ENCODE assay signal across 12 cellular contexts in genomic region chr2:224976629-224977525, GRCh38.
DNase-seq lines count a peak whose midpoint lies in the region; ATAC-seq lines count a peak whose summit lies in the region.
"Had no signal": no experiment of that assay in that cellular context is flagged by ENCODE, and none has a peak within 500 bp of the region (broad histone marks: within the 10 kb centered on the region; RNA-seq: fewer than 3 reads in every experiment).

No MANE protein-coding gene starts in this region.

- peak overlapping the region; percentile 14 to 31 for H3K4me3 Mint-ChIP-seq in activated T-cell treated with anti-CD3 and anti-CD28 coated beads, Interleukin-2, amount 50 U/mL, for 72 hours
- H3K4me3 Mint-ChIP-seq in activated T-helper 1 cell treated with anti-CD3 and anti-CD28 coated beads, Interleukin-12 subunit alpha, Interleukin-12 subunit beta, Interleukin-2, Interleukin-4 antibody, amounts not matched to agents 30 ng/mL and 10 ng/mL and 1 ng/mL, durations not matched to agents 14 hours and 24 hours and 36 hours = no peak overlapping the region
- H3K4me3 Mint-ChIP-seq in stimulated activated naive CD8-positive, alpha-beta T cell treated with anti-CD3 and anti-CD28 coated beads, Interleukin-15, Interleukin-2, amounts not matched to agents 100 ng/mL and 50 ng/mL, for 24 hours = no peak overlapping the region
- H3K4me3 Mint-ChIP-seq: WTC11 had no signal

- intact Hi-C loops in activated T-helper 1 cell treated with anti-CD3 and anti-CD28 coated beads, Interleukin-12 subunit alpha, Interleukin-12 subunit beta, Interleukin-2, Interleukin-4 antibody, amounts not matched to agents 30 ng/mL and 10 ng/mL and 1 ng/mL, durations not matched to agents 14 hours and 24 hours and 36 hours (cut with micrococcal nuclease) = no loop called here

- peaks cover 2 to 5% of the 10 kb centered on the region in 2 donors for H3K36me3 Mint-ChIP-seq in activated T-cell treated with anti-CD3 and anti-CD28 coated beads, Interleukin-2, amount 50 U/mL, for 72 hours (ENCODE audit: insufficient read depth in 2 of 2)
- peaks cover 25% of the 10 kb centered on the region for H3K36me3 Mint-ChIP-seq in activated T-helper 1 cell treated with anti-CD3 and anti-CD28 coated beads, Interleukin-12 subunit alpha, Interleukin-12 subunit beta, Interleukin-2, Interleukin-4 antibody, amounts not matched to agents 30 ng/mL and 10 ng/mL and 1 ng/mL, durations not matched to agents 14 hours and 24 hours and 36 hours (ENCODE audit: low read depth)
- peaks cover 16% of the 10 kb centered on the region for H3K36me3 Mint-ChIP-seq in stimulated activated naive CD8-positive, alpha-beta T cell treated with anti-CD3 and anti-CD28 coated beads, Interleukin-15, Interleukin-2, amounts not matched to agents 100 ng/mL and 50 ng/mL, for 24 hours (ENCODE audit: low read depth)
- H3K36me3 Mint-ChIP-seq: WTC11 had no signal

- no peaks in the 10 kb centered on the region for H3K9me3 Mint-ChIP-seq in activated T-cell treated with anti-CD3 and anti-CD28 coated beads, Interleukin-2, amount 50 U/mL, for 72 hours
- H3K9me3 Mint-ChIP-seq in activated T-helper 1 cell treated with anti-CD3 and anti-CD28 coated beads, Interleukin-12 subunit alpha, Interleukin-12 subunit beta, Interleukin-2, Interleukin-4 antibody, amounts not matched to agents 30 ng/mL and 10 ng/mL and 1 ng/mL, durations not matched to agents 14 hours and 24 hours and 36 hours = no peaks in the 10 kb centered on the region
- no peaks in the 10 kb centered on the region for H3K9me3 Mint-ChIP-seq in stimulated activated naive CD8-positive, alpha-beta T cell treated with anti-CD3 and anti-CD28 coated beads, Interleukin-15, Interleukin-2, amounts not matched to agents 100 ng/mL and 50 ng/mL, for 24 hours
- H3K9me3 Mint-ChIP-seq: WTC11 had no signal

- H3K27ac Mint-ChIP-seq in activated T-cell treated with anti-CD3 and anti-CD28 coated beads, Interleukin-2, amount 50 U/mL, for 72 hours = peak overlapping the region; percentile 35
- peak overlapping the region; percentile 73 for H3K27ac Mint-ChIP-seq in activated T-helper 1 cell treated with anti-CD3 and anti-CD28 coated beads, Interleukin-12 subunit alpha, Interleukin-12 subunit beta, Interleukin-2, Interleukin-4 antibody, amounts not matched to agents 30 ng/mL and 10 ng/mL and 1 ng/mL, durations not matched to agents 14 hours and 24 hours and 36 hours
- H3K27ac Mint-ChIP-seq in stimulated activated naive CD8-positive, alpha-beta T cell treated with anti-CD3 and anti-CD28 coated beads, Interleukin-15, Interleukin-2, amounts not matched to agents 100 ng/mL and 50 ng/mL, for 24 hours = peak overlapping the region; percentile 71
- H3K27ac Mint-ChIP-seq: WTC11 had no signal

- no peaks in the 10 kb centered on the region for H3K27me3 Mint-ChIP-seq in activated T-cell treated with anti-CD3 and anti-CD28 coated beads, Interleukin-2, amount 50 U/mL, for 72 hours (ENCODE audit: low read depth)
- no peaks in the 10 kb centered on the region for H3K27me3 Mint-ChIP-seq in activated T-helper 1 cell treated with anti-CD3 and anti-CD28 coated beads, Interleukin-12 subunit alpha, Interleukin-12 subunit beta, Interleukin-2, Interleukin-4 antibody, amounts not matched to agents 30 ng/mL and 10 ng/mL and 1 ng/mL, durations not matched to agents 14 hours and 24 hours and 36 hours (ENCODE audit: insufficient read depth)
- no peaks in the 10 kb centered on the region for H3K27me3 Mint-ChIP-seq in stimulated activated naive CD8-positive, alpha-beta T cell treated with anti-CD3 and anti-CD28 coated beads, Interleukin-15, Interleukin-2, amounts not matched to agents 100 ng/mL and 50 ng/mL, for 24 hours

- DNase-seq in activated T-cell treated with anti-CD3 and anti-CD28 coated beads, Interleukin-2, amount 50 U/mL, for 72 hours = no peak
- no peak for DNase-seq in activated T-cell treated with anti-CD3 and anti-CD28 coated beads, Interleukin-2, amount 50 U/mL, for 1 hour
- no peak for DNase-seq in activated T-helper 1 cell treated with anti-CD3 and anti-CD28 coated beads, Interleukin-12 subunit alpha, Interleukin-12 subunit beta, Interleukin-2, Interleukin-4 antibody, amounts not matched to agents 30 ng/mL and 10 ng/mL and 1 ng/mL, durations not matched to agents 14 hours and 24 hours and 36 hours (ENCODE audit: low spot score)
- no peak for DNase-seq in ecto neural progenitor cell (ENCODE audit: low spot score)
- DNase-seq in NOMO-1 treated with dmso at 0.1 percent for 144 hours (lab: John Stamatoyannopoulos, UW; ENCODE audit: unreplicated experiment) = no peak
- DNase-seq: ACHN, mucosa of descending colon, NCI-H2081 treated with DMSO at 0.1 percent for 48 hours had no signal

- ATAC-seq in activated T-cell treated with anti-CD3 and anti-CD28 coated beads, Interleukin-2, amount 50 U/mL, for 72 hours (replicated peaks in 1 of 2) = peak; percentile 48 to 63
- peak; percentile 47 for ATAC-seq in HG02642 (IDR thresholded peaks at IDR 0.05; ENCODE audit: poor library complexity, unreplicated experiment)
- no peak for ATAC-seq in GM18511 (IDR thresholded peaks at IDR 0.05; ENCODE audit: unreplicated experiment)
- ATAC-seq: mucosa of descending colon, WTC11 had no signal

- H3K4me1 Mint-ChIP-seq in activated T-cell treated with anti-CD3 and anti-CD28 coated beads, Interleukin-2, amount 50 U/mL, for 72 hours (ENCODE audit: low read depth) = peaks cover 50% of the 10 kb centered on the region
- H3K4me1 Mint-ChIP-seq in activated T-helper 1 cell treated with anti-CD3 and anti-CD28 coated beads, Interleukin-12 subunit alpha, Interleukin-12 subunit beta, Interleukin-2, Interleukin-4 antibody, amounts not matched to agents 30 ng/mL and 10 ng/mL and 1 ng/mL, durations not matched to agents 14 hours and 24 hours and 36 hours (ENCODE audit: low read depth) = peaks cover 70% of the 10 kb centered on the region
- peaks cover 60% of the 10 kb centered on the region for H3K4me1 Mint-ChIP-seq in stimulated activated naive CD8-positive, alpha-beta T cell treated with anti-CD3 and anti-CD28 coated beads, Interleukin-15, Interleukin-2, amounts not matched to agents 100 ng/mL and 50 ng/mL, for 24 hours (ENCODE audit: low read depth)
- H3K4me1 Mint-ChIP-seq: WTC11 had no signal

Comparison
In these comparisons a context has a peak if more than half of its experiments do, and no peak if none do; other contexts are left out.
1. H3K4me3 Mint-ChIP-seq: peak in activated T-cell treated with anti-CD3 and anti-CD28 coated beads, Interleukin-2, amount 50 U/mL, for 72 hours (2 of 2); none in activated T-helper 1 cell treated with anti-CD3 and anti-CD28 coated beads, Interleukin-12 subunit alpha, Interleukin-12 subunit beta, Interleukin-2, Interleukin-4 antibody, amounts not matched to agents 30 ng/mL and 10 ng/mL and 1 ng/mL, durations not matched to agents 14 hours and 24 hours and 36 hours (single experiment) and stimulated activated naive CD8-positive, alpha-beta T cell treated with anti-CD3 and anti-CD28 coated beads, Interleukin-15, Interleukin-2, amounts not matched to agents 100 ng/mL and 50 ng/mL, for 24 hours (single experiment).
2. Peak in every context shown above with its lines, with median percentiles within 50 percentile points of each other: H3K27ac Mint-ChIP-seq.